1 cellular context compared by ENCODE assay signal in the genomic region with DNA sequence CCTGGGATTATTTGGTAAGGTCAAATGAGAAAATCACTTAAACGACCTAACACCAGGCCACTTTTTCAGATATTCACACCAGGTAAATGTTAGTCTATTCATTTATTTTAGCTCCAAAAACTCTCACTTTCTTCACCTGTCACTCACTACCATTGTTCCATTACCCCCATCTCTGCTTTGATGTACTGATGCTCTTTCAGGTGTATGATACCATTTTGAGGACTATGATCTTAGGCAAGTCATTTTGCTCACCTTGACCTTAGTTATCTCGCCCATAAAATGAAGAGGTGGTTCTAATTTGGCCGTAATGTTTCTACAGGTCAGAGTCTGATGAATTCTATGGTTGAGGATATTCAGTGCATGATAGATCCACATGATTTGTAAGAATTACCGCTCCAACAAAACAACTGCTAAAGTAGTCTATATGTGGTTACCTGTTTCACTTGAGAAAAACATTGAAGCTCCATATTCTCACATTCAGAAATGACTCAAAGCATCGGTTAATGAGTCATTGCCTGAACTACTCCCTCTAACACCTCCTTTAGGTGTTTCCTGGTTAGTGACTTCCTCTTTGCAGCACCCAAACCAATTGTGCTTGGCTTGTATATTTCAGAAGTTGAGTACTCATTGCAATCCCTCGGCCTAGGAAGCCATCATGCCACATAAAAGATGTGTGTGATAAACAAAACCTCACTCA.
TF ChIP-seq lines count a peak whose summit lies in the region.

No MANE protein-coding gene starts in this region.

TF ChIP-seq in GM23338, 12 proteins besides CTCF, POLR2A, EP300 and RAD21 (continued from another document):
- TF ChIP-seq, protein P1, sequence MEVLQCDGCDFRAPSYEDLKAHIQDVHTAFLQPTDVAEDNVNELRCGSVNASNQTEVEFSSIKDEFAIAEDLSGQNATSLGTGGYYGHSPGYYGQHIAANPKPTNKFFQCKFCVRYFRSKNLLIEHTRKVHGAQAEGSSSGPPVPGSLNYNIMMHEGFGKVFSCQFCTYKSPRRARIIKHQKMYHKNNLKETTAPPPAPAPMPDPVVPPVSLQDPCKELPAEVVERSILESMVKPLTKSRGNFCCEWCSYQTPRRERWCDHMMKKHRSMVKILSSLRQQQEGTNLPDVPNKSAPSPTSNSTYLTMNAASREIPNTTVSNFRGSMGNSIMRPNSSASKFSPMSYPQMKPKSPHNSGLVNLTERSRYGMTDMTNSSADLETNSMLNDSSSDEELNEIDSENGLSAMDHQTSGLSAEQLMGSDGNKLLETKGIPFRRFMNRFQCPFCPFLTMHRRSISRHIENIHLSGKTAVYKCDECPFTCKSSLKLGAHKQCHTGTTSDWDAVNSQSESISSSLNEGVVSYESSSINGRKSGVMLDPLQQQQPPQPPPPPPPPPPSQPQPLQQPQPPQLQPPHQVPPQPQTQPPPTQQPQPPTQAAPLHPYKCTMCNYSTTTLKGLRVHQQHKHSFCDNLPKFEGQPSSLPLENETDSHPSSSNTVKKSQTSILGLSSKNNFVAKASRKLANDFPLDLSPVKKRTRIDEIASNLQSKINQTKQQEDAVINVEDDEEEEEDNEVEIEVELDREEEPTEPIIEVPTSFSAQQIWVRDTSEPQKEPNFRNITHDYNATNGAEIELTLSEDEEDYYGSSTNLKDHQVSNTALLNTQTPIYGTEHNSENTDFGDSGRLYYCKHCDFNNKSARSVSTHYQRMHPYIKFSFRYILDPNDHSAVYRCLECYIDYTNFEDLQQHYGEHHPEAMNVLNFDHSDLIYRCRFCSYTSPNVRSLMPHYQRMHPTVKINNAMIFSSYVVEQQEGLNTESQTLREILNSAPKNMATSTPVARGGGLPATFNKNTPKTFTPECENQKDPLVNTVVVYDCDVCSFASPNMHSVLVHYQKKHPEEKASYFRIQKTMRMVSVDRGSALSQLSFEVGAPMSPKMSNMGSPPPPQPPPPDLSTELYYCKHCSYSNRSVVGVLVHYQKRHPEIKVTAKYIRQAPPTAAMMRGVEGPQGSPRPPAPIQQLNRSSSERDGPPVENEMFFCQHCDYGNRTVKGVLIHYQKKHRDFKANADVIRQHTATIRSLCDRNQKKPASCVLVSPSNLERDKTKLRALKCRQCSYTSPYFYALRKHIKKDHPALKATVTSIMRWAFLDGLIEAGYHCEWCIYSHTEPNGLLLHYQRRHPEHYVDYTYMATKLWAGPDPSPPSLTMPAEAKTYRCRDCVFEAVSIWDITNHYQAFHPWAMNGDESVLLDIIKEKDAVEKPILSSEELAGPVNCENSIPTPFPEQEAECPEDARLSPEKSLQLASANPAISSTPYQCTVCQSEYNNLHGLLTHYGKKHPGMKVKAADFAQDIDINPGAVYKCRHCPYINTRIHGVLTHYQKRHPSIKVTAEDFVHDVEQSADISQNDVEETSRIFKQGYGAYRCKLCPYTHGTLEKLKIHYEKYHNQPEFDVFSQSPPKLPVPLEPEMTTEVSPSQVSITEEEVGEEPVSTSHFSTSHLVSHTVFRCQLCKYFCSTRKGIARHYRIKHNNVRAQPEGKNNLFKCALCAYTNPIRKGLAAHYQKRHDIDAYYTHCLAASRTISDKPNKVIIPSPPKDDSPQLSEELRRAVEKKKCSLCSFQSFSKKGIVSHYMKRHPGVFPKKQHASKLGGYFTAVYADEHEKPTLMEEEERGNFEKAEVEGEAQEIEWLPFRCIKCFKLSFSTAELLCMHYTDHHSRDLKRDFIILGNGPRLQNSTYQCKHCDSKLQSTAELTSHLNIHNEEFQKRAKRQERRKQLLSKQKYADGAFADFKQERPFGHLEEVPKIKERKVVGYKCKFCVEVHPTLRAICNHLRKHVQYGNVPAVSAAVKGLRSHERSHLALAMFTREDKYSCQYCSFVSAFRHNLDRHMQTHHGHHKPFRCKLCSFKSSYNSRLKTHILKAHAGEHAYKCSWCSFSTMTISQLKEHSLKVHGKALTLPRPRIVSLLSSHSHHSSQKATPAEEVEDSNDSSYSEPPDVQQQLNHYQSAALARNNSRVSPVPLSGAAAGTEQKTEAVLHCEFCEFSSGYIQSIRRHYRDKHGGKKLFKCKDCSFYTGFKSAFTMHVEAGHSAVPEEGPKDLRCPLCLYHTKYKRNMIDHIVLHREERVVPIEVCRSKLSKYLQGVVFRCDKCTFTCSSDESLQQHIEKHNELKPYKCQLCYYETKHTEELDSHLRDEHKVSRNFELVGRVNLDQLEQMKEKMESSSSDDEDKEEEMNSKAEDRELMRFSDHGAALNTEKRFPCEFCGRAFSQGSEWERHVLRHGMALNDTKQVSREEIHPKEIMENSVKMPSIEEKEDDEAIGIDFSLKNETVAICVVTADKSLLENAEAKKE (CRISPR knock-in tag; IDR thresholded peaks at IDR 0.05): no peak
- TF ChIP-seq, protein P2, sequence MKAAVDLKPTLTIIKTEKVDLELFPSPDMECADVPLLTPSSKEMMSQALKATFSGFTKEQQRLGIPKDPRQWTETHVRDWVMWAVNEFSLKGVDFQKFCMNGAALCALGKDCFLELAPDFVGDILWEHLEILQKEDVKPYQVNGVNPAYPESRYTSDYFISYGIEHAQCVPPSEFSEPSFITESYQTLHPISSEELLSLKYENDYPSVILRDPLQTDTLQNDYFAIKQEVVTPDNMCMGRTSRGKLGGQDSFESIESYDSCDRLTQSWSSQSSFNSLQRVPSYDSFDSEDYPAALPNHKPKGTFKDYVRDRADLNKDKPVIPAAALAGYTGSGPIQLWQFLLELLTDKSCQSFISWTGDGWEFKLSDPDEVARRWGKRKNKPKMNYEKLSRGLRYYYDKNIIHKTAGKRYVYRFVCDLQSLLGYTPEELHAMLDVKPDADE (IDR thresholded peaks at IDR 0.05): no peak
- TF ChIP-seq EZH2 (IDR thresholded peaks at IDR 0.05; ENCODE audit: low read depth, unreplicated experiment): no peak
- TF ChIP-seq, protein P3, sequence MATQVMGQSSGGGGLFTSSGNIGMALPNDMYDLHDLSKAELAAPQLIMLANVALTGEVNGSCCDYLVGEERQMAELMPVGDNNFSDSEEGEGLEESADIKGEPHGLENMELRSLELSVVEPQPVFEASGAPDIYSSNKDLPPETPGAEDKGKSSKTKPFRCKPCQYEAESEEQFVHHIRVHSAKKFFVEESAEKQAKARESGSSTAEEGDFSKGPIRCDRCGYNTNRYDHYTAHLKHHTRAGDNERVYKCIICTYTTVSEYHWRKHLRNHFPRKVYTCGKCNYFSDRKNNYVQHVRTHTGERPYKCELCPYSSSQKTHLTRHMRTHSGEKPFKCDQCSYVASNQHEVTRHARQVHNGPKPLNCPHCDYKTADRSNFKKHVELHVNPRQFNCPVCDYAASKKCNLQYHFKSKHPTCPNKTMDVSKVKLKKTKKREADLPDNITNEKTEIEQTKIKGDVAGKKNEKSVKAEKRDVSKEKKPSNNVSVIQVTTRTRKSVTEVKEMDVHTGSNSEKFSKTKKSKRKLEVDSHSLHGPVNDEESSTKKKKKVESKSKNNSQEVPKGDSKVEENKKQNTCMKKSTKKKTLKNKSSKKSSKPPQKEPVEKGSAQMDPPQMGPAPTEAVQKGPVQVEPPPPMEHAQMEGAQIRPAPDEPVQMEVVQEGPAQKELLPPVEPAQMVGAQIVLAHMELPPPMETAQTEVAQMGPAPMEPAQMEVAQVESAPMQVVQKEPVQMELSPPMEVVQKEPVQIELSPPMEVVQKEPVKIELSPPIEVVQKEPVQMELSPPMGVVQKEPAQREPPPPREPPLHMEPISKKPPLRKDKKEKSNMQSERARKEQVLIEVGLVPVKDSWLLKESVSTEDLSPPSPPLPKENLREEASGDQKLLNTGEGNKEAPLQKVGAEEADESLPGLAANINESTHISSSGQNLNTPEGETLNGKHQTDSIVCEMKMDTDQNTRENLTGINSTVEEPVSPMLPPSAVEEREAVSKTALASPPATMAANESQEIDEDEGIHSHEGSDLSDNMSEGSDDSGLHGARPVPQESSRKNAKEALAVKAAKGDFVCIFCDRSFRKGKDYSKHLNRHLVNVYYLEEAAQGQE (IDR thresholded peaks at IDR 0.05; ENCODE audit: unreplicated experiment): no peak
TF ChIP-seq in GM23338: peak in this region for 0.
